Comparison of ENCODE assay signal across 2 cellular contexts in genomic region chr17:41931715-41932114, GRCh38. TPM values are rescaled to one million over a fixed set of nuclear protein-coding genes. Genes with fewer than 3 reads are reported as not detected.
"Had no signal": no experiment of that assay in that cellular context is flagged by ENCODE, and none has a peak within 500 bp of the region (broad histone marks: within the 10 kb centered on the region; RNA-seq: fewer than 3 reads in every experiment).

No MANE protein-coding gene starts in this region.

RNA-seq across cellular contexts. Expression of gene ODAD4, which starts 1.3 kb away (rescaled TPM):
- total RNA-seq: ascending aorta, esophagus mucosa had no signal
